In the genomic region with DNA sequence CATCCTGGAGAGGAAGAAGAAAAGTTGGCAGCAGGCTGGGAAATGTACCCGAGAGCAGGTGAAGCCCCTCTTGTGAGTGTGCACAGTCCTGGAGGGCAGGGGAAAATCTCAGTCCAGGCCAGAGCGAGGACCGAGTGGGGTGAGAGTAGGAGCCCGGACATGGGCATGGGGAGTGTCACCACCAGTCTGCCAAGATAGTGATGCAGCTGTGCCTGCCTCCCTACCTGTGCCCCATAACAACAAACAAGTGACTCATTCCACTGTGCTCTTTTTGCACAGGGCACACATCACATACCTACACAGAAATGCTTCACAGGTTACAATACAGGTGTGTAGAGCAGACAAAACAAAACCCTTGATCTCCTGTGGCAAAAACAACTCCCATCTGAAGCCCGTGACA, we compare ENCODE assay signal across 1 cellular context.
TF ChIP-seq lines count a peak whose summit lies in the region.

No MANE protein-coding gene starts in this region.

TF ChIP-seq in HepG2, 621 proteins besides CTCF, POLR2A, EP300 and RAD21 (continued from another document):
- no peak for TF ChIP-seq SATB2 (CRISPR knock-in tag; IDR thresholded peaks at IDR 0.05)
- no peak for TF ChIP-seq ZNF333 (CRISPR knock-in tag; IDR thresholded peaks at IDR 0.05; ENCODE audit: borderline replicate concordance)
